29 cellular contexts compared by ENCODE assay signal in the genomic region with DNA sequence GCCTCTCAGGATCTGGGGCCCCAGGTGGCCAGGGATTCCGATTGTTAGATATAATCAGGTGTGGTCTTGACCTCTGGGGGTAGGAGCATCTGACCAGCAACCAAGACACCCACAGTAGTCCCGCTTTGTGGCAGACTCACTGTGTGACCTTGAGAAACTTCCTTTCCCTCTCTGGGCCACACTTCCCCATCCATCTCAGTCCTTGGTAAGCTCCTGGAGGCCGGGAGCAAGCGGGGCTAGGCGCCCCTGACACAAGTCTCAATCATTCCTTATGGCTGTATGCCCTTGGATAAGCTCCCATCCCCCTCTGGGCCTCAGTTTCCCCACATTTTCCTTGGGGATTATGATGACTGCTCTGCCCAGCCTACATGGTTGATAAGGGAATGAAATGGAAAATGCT.
"Had no signal": no experiment of that assay in that cellular context is flagged by ENCODE, and none has a peak within 500 bp of the region (broad histone marks: within the 10 kb centered on the region; RNA-seq: fewer than 3 reads in every experiment).

No MANE protein-coding gene starts in this region.

- H3K27ac ChIP-seq: epithelial cell of prostate, esophagus squamous epithelium, neural progenitor cell, ovary, upper lobe of right lung, WERI-Rb-1 had no signal

- H3K36me3 ChIP-seq: neural progenitor cell, ovary, WERI-Rb-1 had no signal

- H3K27me3 ChIP-seq: esophagus squamous epithelium, heart right ventricle, left lung, neural progenitor cell, ovary, tibial artery, upper lobe of right lung had no signal

- H3K4me3 ChIP-seq: esophagus squamous epithelium, heart right ventricle, left lung, lower lobe of right lung, neural progenitor cell, ovary, skin epidermis, tibial artery, upper lobe of right lung had no signal

- H3K4me2 ChIP-seq: neural progenitor cell had no signal

- FAIRE-seq: astrocyte had no signal

- ATAC-seq: activated CD4-positive, CD25-positive, alpha-beta regulatory T cell treated with anti-CD3 and anti-CD28 coated beads, Interleukin-2, amount 50 U/mL, for 24 hours; heart right ventricle; left lung; lower lobe of right lung; naive thymus-derived CD8-positive, alpha-beta T cell; sciatic nerve; T-helper 17 cell; upper lobe of right lung had no signal

- DNase-seq: activated CD4-positive, alpha-beta T cell treated with anti-CD3 and anti-CD28 coated beads for 48 hours; activated CD4-positive, alpha-beta T cell treated with anti-CD3 and anti-CD28 coated beads, Interleukin-2, amount 50 U/mL, for 48 hours; activated CD8-positive, alpha-beta memory T cell treated with anti-CD3 and anti-CD28 coated beads, Interleukin-2, amount 50 U/mL, for 4 hours; activated effector memory CD4-positive, alpha-beta T cell treated with anti-CD3 and anti-CD28 coated beads, Interleukin-2, amount 50 U/mL, for 16 hours; activated naive CD4-positive, alpha-beta T cell treated with anti-CD3 and anti-CD28 coated beads, Interleukin-2, amount 10 ng/mL, durations not matched to agents 7 days and 5 days; activated naive CD8-positive, alpha-beta T cell treated with anti-CD3 and anti-CD28 coated beads, Interleukin-2, amount 10 ng/mL, durations not matched to agents 7 days and 5 days; activated T-cell treated with anti-CD3 and anti-CD28 coated beads, Interleukin-2, amount 50 U/mL, for 1 hour; central memory CD4-positive, alpha-beta T cell; effector CD4-positive, alpha-beta T cell; esophagus squamous epithelium; heart right ventricle; left lung; lower lobe of right lung; naive thymus-derived CD8-positive, alpha-beta T cell; ovary; stimulated activated CD4-positive, alpha-beta T cell treated with anti-CD3 and anti-CD28 coated beads, Interleukin-12 subunit alpha, Interleukin-12 subunit beta, amount 100 ng/mL, for 4 hours; stimulated activated CD4-positive, alpha-beta T cell treated with anti-CD3 and anti-CD28 coated beads, Interleukin-4, amount 100 ng/mL, for 1 hour; stimulated activated naive CD8-positive, alpha-beta T cell treated with anti-CD3 and anti-CD28 coated beads, Interleukin-15, amount 100 ng/mL, for 72 hours; T-helper 17 cell; T1000; tibial artery; upper lobe of right lung; WERI-Rb-1 had no signal

- H2AFZ ChIP-seq: neural progenitor cell had no signal

- H3K9me3 ChIP-seq: esophagus squamous epithelium, heart right ventricle, left lung, lower lobe of right lung, ovary, tibial artery, upper lobe of right lung had no signal

- H3K9ac ChIP-seq: neural progenitor cell had no signal
